8 cellular contexts compared by ENCODE assay signal in genomic region chr1:30111431-30111830, GRCh38.
DNase-seq lines count a peak whose midpoint lies in the region; ATAC-seq, FAIRE-seq and TF ChIP-seq lines count a peak whose summit lies in the region.

No MANE protein-coding gene starts in this region.

- no peak overlapping the region for H3K4me3 ChIP-seq in HFF-Myc (replicated peaks; ENCODE audit: low read depth, low read length)

- ATAC-seq in HG03159 (IDR thresholded peaks at IDR 0.05; ENCODE audit: unreplicated experiment) (no peak), HG02884 (IDR thresholded peaks at IDR 0.05; ENCODE audit: unreplicated experiment) (no peak)

- TF ChIP-seq CTCF in HFF-Myc (IDR thresholded peaks at IDR 0.05; ENCODE audit: low read depth, low read length, missing control alignments) = peak; percentile 71

- FAIRE-seq in endometrium (lab: Jason Lieb, UNC) = peak; percentile 21

- DNase-seq in D341Med (ENCODE audit: low spot score) (peak; percentile 63), HFF-Myc (ENCODE audit: extremely low read depth, low read depth) (no peak), RPMI8226 (peak; percentile 66), myocyte (ENCODE audit: low read depth) (peak; percentile 23), GM19238 (ENCODE audit: insufficient read length, low spot score) (no peak)

Comparison
In these comparisons a context has a peak if more than half of its experiments do, and no peak if none do; other contexts are left out.
1. DNase-seq: peak in D341Med (single experiment), RPMI8226 (single experiment) and myocyte (single experiment); none in HFF-Myc (single experiment) and GM19238 (single experiment).